22 cellular contexts compared by ENCODE assay signal in the genomic region with DNA sequence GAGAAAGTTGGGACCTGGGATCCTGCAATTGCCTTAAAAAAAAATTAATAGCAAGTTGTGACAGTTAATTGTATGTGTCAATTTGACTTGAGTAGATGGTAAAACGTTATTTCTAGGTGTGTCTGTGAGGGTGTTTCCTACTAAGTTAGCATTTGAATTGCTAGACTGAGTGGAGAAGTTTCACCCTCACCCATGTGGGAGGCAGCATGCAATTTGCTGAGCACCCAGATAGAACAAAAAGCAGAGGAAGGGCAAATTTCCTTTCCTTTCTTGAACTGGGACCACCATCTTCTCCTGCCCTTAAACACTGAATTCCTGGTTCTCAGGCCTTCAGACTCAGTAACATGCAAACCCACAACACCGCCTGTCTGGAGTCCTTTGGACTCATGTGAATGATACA.
A peak's percentile ranks its signal among the peaks of the same experiment; 100 is the strongest.
DNase-seq lines count a peak whose midpoint lies in the region.
"Had no signal": no experiment of that assay in that cellular context is flagged by ENCODE, and none has a peak within 500 bp of the region (broad histone marks: within the 10 kb centered on the region; RNA-seq: fewer than 3 reads in every experiment).

No MANE protein-coding gene starts in this region.

- DNase-seq in putamen (ENCODE audit: low spot score) (peak; percentile 3), foreskin melanocyte (no peak)
- DNase-seq: 8988T; ACHN; AML-193; BE2C; C1 segment of cervical spinal cord; Caco-2; Calu3; CD4-positive, alpha-beta memory T cell; CD4-positive, alpha-beta T cell; CD4-positive, CD25-positive, alpha-beta regulatory T cell; CD8-positive, alpha-beta memory T cell; CD8-positive, alpha-beta T cell; COR-L47; DMS 273 treated with DMSO at 0.1 percent for 48 hours; DMS153; DMS53; DMS79; DMS79 treated with DMSO at 0.1 percent for 48 hours; DND-41; EL had no signal
